ENCODE assay signal across 8 cellular contexts in the genomic region with DNA sequence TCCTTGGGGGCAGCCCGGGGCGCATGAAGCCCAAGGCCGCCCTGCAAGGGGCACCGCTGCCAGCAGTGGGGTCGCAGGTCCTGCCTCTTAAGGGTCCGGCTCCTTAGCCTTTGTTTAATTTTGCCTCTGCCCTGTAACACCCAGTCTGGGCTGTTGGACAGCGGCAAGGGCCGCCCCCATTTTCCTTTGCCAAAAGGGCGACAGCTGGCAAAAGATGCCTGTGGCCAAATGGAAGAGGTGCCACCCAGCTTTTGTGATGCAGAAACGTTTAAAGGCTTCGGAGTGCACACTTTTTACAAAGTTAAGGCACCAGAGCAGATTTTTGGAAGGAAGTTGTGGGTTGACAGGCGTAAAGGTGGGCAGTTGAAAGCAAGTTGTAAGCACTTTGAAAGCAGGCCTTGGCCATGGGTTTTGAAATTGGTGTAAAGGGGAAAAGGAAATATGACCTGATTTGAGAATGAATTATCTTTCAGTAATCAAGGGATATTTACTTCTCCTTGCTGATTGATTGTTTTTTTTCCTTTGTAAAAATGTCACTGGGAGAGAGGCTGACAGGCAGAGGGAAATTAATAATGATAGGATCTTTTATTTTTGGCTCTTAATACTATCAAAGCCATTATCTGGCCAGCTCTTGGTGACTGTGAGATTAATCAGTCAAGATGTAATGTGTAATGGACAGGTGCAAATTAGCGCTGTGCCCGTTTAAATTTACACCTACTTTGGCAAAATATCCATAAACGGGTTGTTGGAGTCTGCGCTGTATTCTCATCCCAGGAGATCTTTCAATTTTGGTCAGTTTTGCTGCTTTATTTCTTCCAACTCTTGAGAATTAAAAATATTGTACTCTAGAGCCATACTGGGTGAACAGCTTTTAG. TPM values are rescaled to one million over a fixed set of nuclear protein-coding genes. Genes with fewer than 3 reads are reported as not detected.
DNase-seq lines count a peak whose midpoint lies in the region; ATAC-seq, FAIRE-seq and TF ChIP-seq lines count a peak whose summit lies in the region.

No MANE protein-coding gene starts in this region.

- H3K9me3 ChIP-seq in A549 = no peaks in the 10 kb centered on the region
- no peaks in the 10 kb centered on the region for H3K9me3 ChIP-seq in mucosa of stomach (ENCODE audit: control insufficient read depth, low read length)

- H3K4me1 ChIP-seq in A549 (peaks cover 57% of the 10 kb centered on the region), mucosa of stomach (ENCODE audit: control insufficient read depth, insufficient read depth, low read length) (peaks cover 11% of the 10 kb centered on the region)

- POLR2A ChIA-PET in A549 (lab: Yijun Ruan, JAX) = no interaction called here

- H3K36me3 Mint-ChIP-seq in activated CD8-positive, alpha-beta memory T cell treated with anti-CD3 and anti-CD28 coated beads, Interleukin-2, amount 10 ng/mL, durations not matched to agents 7 days and 5 days = peaks cover 12% of the 10 kb centered on the region
- peaks cover 16% of the 10 kb centered on the region for H3K36me3 Mint-ChIP-seq in stimulated activated naive CD8-positive, alpha-beta T cell treated with anti-CD3 and anti-CD28 coated beads, Interleukin-15, Interleukin-2, amounts not matched to agents 100 ng/mL and 50 ng/mL, for 24 hours (ENCODE audit: low read depth)

- no peaks in the 10 kb centered on the region for H3K27me3 Mint-ChIP-seq in activated CD8-positive, alpha-beta memory T cell treated with anti-CD3 and anti-CD28 coated beads, Interleukin-2, amount 10 ng/mL, durations not matched to agents 7 days and 5 days
- no peaks in the 10 kb centered on the region for H3K27me3 Mint-ChIP-seq in stimulated activated naive CD8-positive, alpha-beta T cell treated with anti-CD3 and anti-CD28 coated beads, Interleukin-15, Interleukin-2, amounts not matched to agents 100 ng/mL and 50 ng/mL, for 24 hours

- no peaks in the 10 kb centered on the region for H3K27me3 ChIP-seq in mucosa of stomach (ENCODE audit: control insufficient read depth, insufficient read depth, low read length)

- peaks cover 43% of the 10 kb centered on the region for H3K4me1 Mint-ChIP-seq in activated CD8-positive, alpha-beta memory T cell treated with anti-CD3 and anti-CD28 coated beads, Interleukin-2, amount 10 ng/mL, durations not matched to agents 7 days and 5 days
- peaks cover 54% of the 10 kb centered on the region for H3K4me1 Mint-ChIP-seq in stimulated activated naive CD8-positive, alpha-beta T cell treated with anti-CD3 and anti-CD28 coated beads, Interleukin-15, Interleukin-2, amounts not matched to agents 100 ng/mL and 50 ng/mL, for 24 hours (ENCODE audit: low read depth)

- no peaks in the 10 kb centered on the region for H3K36me3 ChIP-seq in mucosa of stomach (ENCODE audit: control insufficient read depth, insufficient read depth, low read length)

- no peak for TF ChIP-seq EP300 in A549 (IDR thresholded peaks at IDR 0.05)

- peak overlapping the region; percentile 86 for H3K27ac Mint-ChIP-seq in activated CD8-positive, alpha-beta memory T cell treated with anti-CD3 and anti-CD28 coated beads, Interleukin-2, amount 10 ng/mL, durations not matched to agents 7 days and 5 days
- H3K27ac Mint-ChIP-seq in stimulated activated naive CD8-positive, alpha-beta T cell treated with anti-CD3 and anti-CD28 coated beads, Interleukin-15, Interleukin-2, amounts not matched to agents 100 ng/mL and 50 ng/mL, for 24 hours = peak overlapping the region; percentile 75

- peak overlapping the region; percentile 72 for H3K4me3 ChIP-seq in A549
- peak overlapping the region; percentile 35 for H3K4me3 ChIP-seq in mucosa of stomach (ENCODE audit: low read length)

- no peaks in the 10 kb centered on the region for H3K9me3 Mint-ChIP-seq in activated CD8-positive, alpha-beta memory T cell treated with anti-CD3 and anti-CD28 coated beads, Interleukin-2, amount 10 ng/mL, durations not matched to agents 7 days and 5 days (ENCODE audit: low read depth)
- no peaks in the 10 kb centered on the region for H3K9me3 Mint-ChIP-seq in stimulated activated naive CD8-positive, alpha-beta T cell treated with anti-CD3 and anti-CD28 coated beads, Interleukin-15, Interleukin-2, amounts not matched to agents 100 ng/mL and 50 ng/mL, for 24 hours

- no peak for TF ChIP-seq POLR2A in A549 (IDR thresholded peaks at IDR 0.05; ENCODE audit: low read length)
- TF ChIP-seq POLR2A in erythroblast (IDR thresholded peaks at IDR 0.05; ENCODE audit: low read length) = peak; percentile 29

- DNase-seq in A549 (ENCODE audit: low read depth in 1 of 2, low spot score in 1 of 2) = peak; percentile 54 to 57
- peak; percentile 50 for DNase-seq in NCI-H345 (lab: John Stamatoyannopoulos, UW)
- DNase-seq in activated CD8-positive, alpha-beta memory T cell treated with anti-CD3 and anti-CD28 coated beads, Interleukin-2, amount 10 ng/mL, durations not matched to agents 7 days and 5 days = peak; percentile 61
- peak in 1 of 2 experiments; percentile 61 for DNase-seq in erythroblast (lab: John Stamatoyannopoulos, UW)

- peak; percentile 55 to 75 for ATAC-seq in A549
- peak; percentile 8 for ATAC-seq in GM18858 (IDR thresholded peaks at IDR 0.05; ENCODE audit: unreplicated experiment)
- ATAC-seq in HG03139 (IDR thresholded peaks at IDR 0.05; ENCODE audit: unreplicated experiment) = peak; percentile 13
- peak; percentile 21 for ATAC-seq in activated CD8-positive, alpha-beta memory T cell treated with anti-CD3 and anti-CD28 coated beads, Interleukin-2, amount 10 ng/mL, durations not matched to agents 7 days and 5 days

- H3K4me3 Mint-ChIP-seq in activated CD8-positive, alpha-beta memory T cell treated with anti-CD3 and anti-CD28 coated beads, Interleukin-2, amount 10 ng/mL, durations not matched to agents 7 days and 5 days = peak overlapping the region; percentile 81
- peak overlapping the region; percentile 81 for H3K4me3 Mint-ChIP-seq in stimulated activated naive CD8-positive, alpha-beta T cell treated with anti-CD3 and anti-CD28 coated beads, Interleukin-15, Interleukin-2, amounts not matched to agents 100 ng/mL and 50 ng/mL, for 24 hours

- CTCF ChIA-PET in A549 (lab: Yijun Ruan, JAX) = interaction anchor here (1.1 to 1.7 kb wide), 2 partner anchors 61 to 145 kb away, joined by 3 to 4 read pairs; a partner anchor contains a TSS
- CTCF ChIA-PET in activated CD8-positive, alpha-beta memory T cell treated with anti-CD3 and anti-CD28 coated beads, Interleukin-2, amount 10 ng/mL, durations not matched to agents 7 days and 5 days (lab: Charles Lee) = interaction anchor here (1.2 kb wide), 1 partner anchor 146 kb away, joined by 3 read pairs; no protein-coding TSS in a partner anchor

- H3K27ac ChIP-seq in A549 = peak overlapping the region; percentile 99

- no peak for TF ChIP-seq RAD21 in A549 (conservative IDR thresholded peaks at IDR 0.05 in 1 of 2, IDR thresholded peaks at IDR 0.05 in 1 of 2)

- peak overlapping the region; percentile 80 for H3K4me2 ChIP-seq in A549

- peak overlapping the region; percentile 91 for H3K9ac ChIP-seq in mucosa of stomach (ENCODE audit: low read length)

- TF ChIP-seq CTCF in A549 (IDR thresholded peaks at IDR 0.05) = no peak

- WGBS in A549 (ENCODE audit: missing lambda C conversion rate) = 32% methylated on average over 11 of the region's 16 CpGs

- FAIRE-seq in A549 (lab: Jason Lieb, UNC) = no peak

TF ChIP-seq in A549, 52 proteins besides CTCF, POLR2A, EP300 and RAD21:
- TF ChIP-seq, protein P1, sequence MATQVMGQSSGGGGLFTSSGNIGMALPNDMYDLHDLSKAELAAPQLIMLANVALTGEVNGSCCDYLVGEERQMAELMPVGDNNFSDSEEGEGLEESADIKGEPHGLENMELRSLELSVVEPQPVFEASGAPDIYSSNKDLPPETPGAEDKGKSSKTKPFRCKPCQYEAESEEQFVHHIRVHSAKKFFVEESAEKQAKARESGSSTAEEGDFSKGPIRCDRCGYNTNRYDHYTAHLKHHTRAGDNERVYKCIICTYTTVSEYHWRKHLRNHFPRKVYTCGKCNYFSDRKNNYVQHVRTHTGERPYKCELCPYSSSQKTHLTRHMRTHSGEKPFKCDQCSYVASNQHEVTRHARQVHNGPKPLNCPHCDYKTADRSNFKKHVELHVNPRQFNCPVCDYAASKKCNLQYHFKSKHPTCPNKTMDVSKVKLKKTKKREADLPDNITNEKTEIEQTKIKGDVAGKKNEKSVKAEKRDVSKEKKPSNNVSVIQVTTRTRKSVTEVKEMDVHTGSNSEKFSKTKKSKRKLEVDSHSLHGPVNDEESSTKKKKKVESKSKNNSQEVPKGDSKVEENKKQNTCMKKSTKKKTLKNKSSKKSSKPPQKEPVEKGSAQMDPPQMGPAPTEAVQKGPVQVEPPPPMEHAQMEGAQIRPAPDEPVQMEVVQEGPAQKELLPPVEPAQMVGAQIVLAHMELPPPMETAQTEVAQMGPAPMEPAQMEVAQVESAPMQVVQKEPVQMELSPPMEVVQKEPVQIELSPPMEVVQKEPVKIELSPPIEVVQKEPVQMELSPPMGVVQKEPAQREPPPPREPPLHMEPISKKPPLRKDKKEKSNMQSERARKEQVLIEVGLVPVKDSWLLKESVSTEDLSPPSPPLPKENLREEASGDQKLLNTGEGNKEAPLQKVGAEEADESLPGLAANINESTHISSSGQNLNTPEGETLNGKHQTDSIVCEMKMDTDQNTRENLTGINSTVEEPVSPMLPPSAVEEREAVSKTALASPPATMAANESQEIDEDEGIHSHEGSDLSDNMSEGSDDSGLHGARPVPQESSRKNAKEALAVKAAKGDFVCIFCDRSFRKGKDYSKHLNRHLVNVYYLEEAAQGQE (IDR thresholded peaks at IDR 0.05) = peak; percentile 79
- no peak for TF ChIP-seq HOXB13 (CRISPR knock-in tag; IDR thresholded peaks at IDR 0.05; ENCODE audit: low read depth)

RNA-seq across cellular contexts. Expression of a gene that starts 1.2 kb away (rescaled TPM):
- polyA plus RNA-seq in A549 (2011; rRNA removed) (26.8 and 35.4 TPM in 2 replicates), A549 (2017; fragmentation: RNase III; extraction: RNeasy Plus Mini Kit Qiagen cat#74134 plus additional on column Dnase treatment) (13.6 to 16.6 TPM (median 16.3 TPM) in 3 replicates)
- polyA plus RNA-seq in A549 (2012; cell fraction: cytosol; rRNA removed) = 4.8 and 6.3 TPM in 2 replicates
- 4.8 and 9.0 TPM in 2 replicates for polyA plus RNA-seq in A549 (2012; cell fraction: nucleus; rRNA removed)
- 9.8 and 14.2 TPM in 2 replicates for polyA minus RNA-seq in A549 (2011; rRNA and poly(A)+ RNA removed)
- total RNA-seq in activated CD8-positive, alpha-beta memory T cell treated with anti-CD3 and anti-CD28 coated beads, Interleukin-2, amount 10 ng/mL, durations not matched to agents 7 days and 5 days = 10 to 100 TPM; 11.9 to 13.6 TPM

Comparison
In these comparisons a context has a peak if more than half of its experiments do, and no peak if none do; other contexts are left out.
1. ATAC-seq: peak in every context shown above with its lines; median percentile 65 in A549; 21 in activated CD8-positive, alpha-beta memory T cell treated with anti-CD3 and anti-CD28 coated beads, Interleukin-2, amount 10 ng/mL, durations not matched to agents 7 days and 5 days; 13 in HG03139; 8 in GM18858.